ENCODE assay signal across 8 cellular contexts in genomic region chr19:58182989-58183821, GRCh38.
DNase-seq lines count a peak whose midpoint lies in the region; ATAC-seq and TF ChIP-seq lines count a peak whose summit lies in the region.

Gene ZNF274 (plus strand): TSS chr19:58183061. CDS start chr19:58183966, 905 bp downstream.

- H3K4me2 ChIP-seq in DND-41 (ENCODE audit: insufficient read depth, low read length) (peak within 1 kb of the TSS; percentile 67), KMS-11 (peak within 1 kb of the TSS; percentile 61)

- H3K27me3 ChIP-seq in DND-41 (ENCODE audit: insufficient read depth, low read length, poor library complexity) (no peaks in the 10 kb centered on the region), KMS-11 (ENCODE audit: insufficient read depth, low read depth) (no peaks in the 10 kb centered on the region)

- H3K9ac ChIP-seq in DND-41 (ENCODE audit: low read depth, low read length), result peak within 1 kb of the TSS; percentile 79
- peak within 1 kb of the TSS; percentile 91 for H3K9ac ChIP-seq in KMS-11

- peaks cover 31% of the 10 kb centered on the region for H3K36me3 ChIP-seq in DND-41 (ENCODE audit: insufficient read depth, low read length)
- peaks cover 14% of the 10 kb centered on the region; the same call in 1 of the 2 replicates for H3K36me3 ChIP-seq in KMS-11 (ENCODE audit: insufficient read depth)

- H3K27me3 Mint-ChIP-seq in nephron (ENCODE audit: low read depth), result no peaks in the 10 kb centered on the region

- peaks cover 94% of the 10 kb centered on the region for H3K36me3 Mint-ChIP-seq in nephron (ENCODE audit: low read depth)

- CTCF ChIA-PET in RWPE1 (lab: Yijun Ruan, JAX), result no interaction called here

- H3K4me3 ChIP-seq in DND-41 (ENCODE audit: low read depth in 1 of 2, low read length in 2 of 2), result peak within 1 kb of the TSS; percentile 25 to 69; a peak in 3 of 4 replicates
- no peak within 1 kb of the TSS for H3K4me3 ChIP-seq in KMS-11 (IDR thresholded peaks at IDR 0.05; ENCODE audit: insufficient read depth, low read depth, low read length)
- H3K4me3 ChIP-seq in fibroblast of pulmonary artery (replicated peaks; ENCODE audit: low read depth, low read length), result peak within 1 kb of the TSS; percentile 87

- H3K79me2 ChIP-seq in DND-41 (ENCODE audit: insufficient read depth, low read length) (peaks cover 10% of the 10 kb centered on the region), KMS-11 (ENCODE audit: insufficient read depth, low read depth) (0 out of 2 replicates have a peak, but pooled peaks cover 4% of the 10 kb centered on the region)

- peak within 1 kb of the TSS; percentile 94 to 99 (median 96) for H3K4me3 Mint-ChIP-seq in nephron

- ATAC-seq in DND-41 (ENCODE audit: insufficient read depth, low read depth) (peak; percentile 89), GM21737 (IDR thresholded peaks at IDR 0.05; ENCODE audit: unreplicated experiment) (peak; percentile 87)
- peak; percentile 88 for ATAC-seq in stimulated activated naive CD8-positive, alpha-beta T cell treated with anti-CD3 and anti-CD28 coated beads, Interleukin-15, Interleukin-2, amounts not matched to agents 100 U/mL and 50 U/mL, for 24 hours

- H3K4me1 ChIP-seq in DND-41 (ENCODE audit: insufficient read depth, low read length) (peaks cover 17% of the 10 kb centered on the region), KMS-11 (ENCODE audit: low read depth, poor library complexity, severe bottlenecking) (no peaks in the 10 kb centered on the region)

- peak within 1 kb of the TSS; percentile 95 to 100 (median 98) for H3K27ac Mint-ChIP-seq in nephron

- H2AFZ ChIP-seq in DND-41 (ENCODE audit: low read depth, low read length) (peak within 1 kb of the TSS; percentile 84), KMS-11 (ENCODE audit: low read depth) (peak within 1 kb of the TSS; percentile 94)

- no peaks in the 10 kb centered on the region for H3K4me1 Mint-ChIP-seq in nephron

- POLR2A ChIA-PET in RWPE1 (lab: Yijun Ruan, JAX; ENCODE audit: low non-redundant PET), result interaction anchor here (0.6 to 1.2 kb wide), 5 partner anchors 10 to 794 kb away, joined by 3 to 11 read pairs (median 8); partner anchors contain the start of genes ZNF418, ZNF544 and ZNF548

- H3K9me3 ChIP-seq in DND-41 (ENCODE audit: insufficient read depth, low read length, severe bottlenecking), result peaks cover 42% of the 10 kb centered on the region

- H3K27ac ChIP-seq in DND-41 (ENCODE audit: low read length) (peak within 1 kb of the TSS; percentile 97), KMS-11 (peak within 1 kb of the TSS; percentile 96), RWPE1 (peak within 1 kb of the TSS; percentile 98)

- no peaks in the 10 kb centered on the region for H4K20me1 ChIP-seq in DND-41 (ENCODE audit: insufficient read depth, low read length)
- H4K20me1 ChIP-seq in KMS-11 (ENCODE audit: insufficient read depth), result no peaks in the 10 kb centered on the region

- H3K9me3 Mint-ChIP-seq in nephron, result peaks cover 69% of the 10 kb centered on the region

- DNase-seq in DND-41 (peak; percentile 86), RWPE1 (ENCODE audit: low spot score) (peak; percentile 91), fibroblast of pulmonary artery (ENCODE audit: low read depth) (peak; percentile 94)
- peak; percentile 88 for DNase-seq in activated T-helper 9 cell treated with anti-CD3 and anti-CD28 coated beads, Interleukin-2, amount 50 U/mL, for 16 hours (ENCODE audit: low read depth)
- DNase-seq in stimulated activated naive CD8-positive, alpha-beta T cell treated with anti-CD3 and anti-CD28 coated beads, Interleukin-15, Interleukin-2, amounts not matched to agents 100 U/mL and 50 U/mL, for 24 hours, result peak; percentile 96

- TF ChIP-seq CTCF in DND-41 (IDR thresholded peaks at IDR 0.05; ENCODE audit: borderline replicate concordance, extremely low read depth, low read length, poor library complexity, severe bottlenecking) (no peak), KMS-11 (conservative IDR thresholded peaks at IDR 0.05; ENCODE audit: low read depth, low read length) (no peak), RWPE1 (conservative IDR thresholded peaks at IDR 0.05; ENCODE audit: low read depth) (no peak), fibroblast of pulmonary artery (IDR thresholded peaks at IDR 0.05; ENCODE audit: low read length, missing control alignments) (no peak), nephron (IDR thresholded peaks at IDR 0.05; ENCODE audit: unreplicated experiment in 3 of 3) (no peak)
